In the genomic region with DNA sequence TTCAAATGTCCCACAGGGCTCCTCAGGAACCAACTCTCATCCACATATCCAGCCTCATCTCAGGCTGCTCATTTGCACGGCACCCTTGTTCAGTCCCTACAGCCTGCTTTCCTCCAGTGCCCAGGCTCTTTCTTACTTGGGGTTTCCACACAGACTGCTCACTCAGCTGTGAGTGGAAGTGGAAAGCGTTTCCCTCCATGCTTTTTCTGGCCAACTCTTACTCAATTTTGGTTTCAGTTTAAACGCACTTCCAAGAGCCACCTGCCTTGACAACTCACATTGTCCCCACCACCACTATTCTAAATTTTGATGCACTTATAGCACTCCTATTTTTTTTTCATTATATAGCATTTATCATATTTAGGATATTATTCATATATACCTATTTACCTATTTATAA, we compare ENCODE assay signal across 8 cellular contexts.
"Had no signal": no experiment of that assay in that cellular context is flagged by ENCODE, and none has a peak within 500 bp of the region (broad histone marks: within the 10 kb centered on the region; RNA-seq: fewer than 3 reads in every experiment).

No MANE protein-coding gene starts in this region.

- H3K4me2 ChIP-seq: KMS-11 had no signal

- ATAC-seq: HCT116 had no signal

- H3K9ac ChIP-seq: GM23248, KMS-11 had no signal

- H3K9me3 ChIP-seq: HAP-1 had no signal

- H2AFZ ChIP-seq: GM23248 had no signal

- DNase-seq: GM23248, GOT3, H7, HFFc6, KBM-7 had no signal

- H3K36me3 ChIP-seq: HAP-1 had no signal

- H3K4me1 ChIP-seq: HAP-1 had no signal

- H3K4me3 ChIP-seq: GM23248, HAP-1 had no signal

- H3K27ac ChIP-seq: GM23248, KMS-11 had no signal
